35 cellular contexts compared by ENCODE assay signal in the genomic region with DNA sequence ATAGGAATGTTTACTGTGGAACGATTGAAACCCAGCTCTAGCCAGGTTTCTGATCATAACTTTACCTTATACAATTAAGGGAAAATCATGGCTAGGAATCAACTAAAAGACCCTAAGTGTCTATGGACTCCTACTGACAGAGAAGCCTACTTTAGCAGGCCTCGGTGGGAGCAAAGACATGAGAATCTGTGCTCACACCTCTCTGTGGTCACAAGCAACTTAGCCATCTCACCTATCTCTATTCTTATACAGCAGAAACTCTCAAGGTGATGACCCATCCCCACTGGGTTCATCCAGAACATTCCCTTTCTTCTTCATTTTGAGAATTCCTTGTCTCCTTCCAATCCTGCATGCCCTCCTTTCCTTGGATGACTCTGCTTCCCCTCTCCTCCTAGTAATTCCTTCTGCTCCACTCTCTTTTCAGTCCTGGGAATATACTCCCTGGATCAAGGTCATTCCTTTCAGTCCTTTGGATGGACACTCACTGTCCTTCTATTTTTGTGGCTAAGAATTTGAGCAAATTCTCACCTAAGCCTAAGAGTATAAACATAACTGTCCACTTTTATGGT. TPM values are rescaled to one million over a fixed set of nuclear protein-coding genes. Genes with fewer than 3 reads are reported as not detected.
A peak's percentile ranks its signal among the peaks of the same experiment; 100 is the strongest.
DNase-seq lines count a peak whose midpoint lies in the region; ATAC-seq, FAIRE-seq and TF ChIP-seq lines count a peak whose summit lies in the region.
"Had no signal": no experiment of that assay in that cellular context is flagged by ENCODE, and none has a peak within 500 bp of the region (broad histone marks: within the 10 kb centered on the region; RNA-seq: fewer than 3 reads in every experiment).

No MANE protein-coding gene starts in this region.

- H3K9me3 ChIP-seq in DOHH2 (ENCODE audit: control insufficient read depth, insufficient read depth, low read length): no peaks in the 10 kb centered on the region
- no peaks in the 10 kb centered on the region for H3K9me3 ChIP-seq in HCT116 (ENCODE audit: control insufficient read depth in 1 of 2, insufficient read depth in 1 of 2, low read depth in 1 of 2, low read length in 2 of 2)
- H3K9me3 ChIP-seq in GM12878 (replicated peaks; ENCODE audit: control insufficient read depth, insufficient read depth, low read length): no peaks in the 10 kb centered on the region
- H3K9me3 ChIP-seq: neutrophil, sigmoid colon, SJSA1, tibial artery had no signal

- CTCF ChIA-PET in HCT116 (lab: Charles Lee) (no interaction called here), GM12878 (lab: Yijun Ruan, JAX) (interaction anchor here (0.5 to 15.0 kb wide), 3 partner anchors 14 to 35 kb away, joined by 3 to 219 read pairs (median 213); no protein-coding TSS in a partner anchor)

- WGBS in GM12878 (ENCODE audit: insufficient coverage, insufficient replicate concordance, low lambda C conversion rate, missing lambda C conversion rate): 0% methylated on average over 2 of the region's 2 CpGs

- H3F3A ChIP-seq in DOHH2 (ENCODE audit: control insufficient read depth, insufficient read depth): peaks cover 22% of the 10 kb centered on the region

- H3K9me2 ChIP-seq in DOHH2 (replicated peaks; ENCODE audit: control insufficient read depth, low read length) (no peaks in the 10 kb centered on the region), HCT116 (ENCODE audit: insufficient read depth) (no peaks in the 10 kb centered on the region)

- BruUV-seq in HCT116 (replicated peaks; lab: Mats Ljungman, UMichigan): no TSS peak
- no TSS peak for BruUV-seq in GM12878 (replicated peaks; lab: Mats Ljungman, UMichigan)

- H3K9ac ChIP-seq in HCT116 (ENCODE audit: low read length): no peak overlapping the region
- peak overlapping the region; percentile 93 for H3K9ac ChIP-seq in GM12878 (ENCODE audit: control insufficient read depth, insufficient read depth, low read length)

- H3K4me3 Mint-ChIP-seq in naive B cell: peak overlapping the region; percentile 88 to 100 (median 96)
- H3K4me3 Mint-ChIP-seq: activated CD8-positive, alpha-beta T cell treated with anti-CD3 and anti-CD28 coated beads for 36 hours; effector memory CD8-positive, alpha-beta T cell; T-helper 1 cell treated with Interleukin-12 subunit alpha and Interleukin-12 subunit beta and Interleukin-4 antibody, amounts not matched to agents 30 μg/mL and 1 μg/mL, for 36 hours had no signal

- H3K4me1 ChIP-seq in DOHH2 (ENCODE audit: control insufficient read depth, low read length): peaks cover 70% of the 10 kb centered on the region
- peaks cover 14 to 25% of the 10 kb centered on the region in 2 experiments for H3K4me1 ChIP-seq in HCT116 (ENCODE audit: control insufficient read depth in 1 of 2, insufficient read depth in 2 of 2, low read length in 2 of 2)
- peaks cover 24% of the 10 kb centered on the region for H3K4me1 ChIP-seq in GM12878 (ENCODE audit: control insufficient read depth, insufficient read depth, low read length)
- H3K4me1 ChIP-seq: SJSA1 had no signal

- H3K36me3 ChIP-seq in DOHH2 (ENCODE audit: control insufficient read depth, low read length) (peaks cover 88% of the 10 kb centered on the region), HCT116 (ENCODE audit: control insufficient read depth in 1 of 2, insufficient read depth in 2 of 2, low read length in 2 of 2) (no peaks in the 10 kb centered on the region), GM12878 (ENCODE audit: control insufficient read depth in 2 of 2, insufficient read depth in 2 of 2, low read length in 1 of 2) (peaks cover 2 to 14% of the 10 kb centered on the region in 2 experiments; a peak in 3 of 4 replicates)
- H3K36me3 ChIP-seq: neutrophil, sigmoid colon, SJSA1, tibial artery had no signal

- H2AFZ ChIP-seq in HCT116 (ENCODE audit: low read depth, low read length, poor library complexity, severe bottlenecking): no peak overlapping the region
- no peak overlapping the region for H2AFZ ChIP-seq in GM12878 (ENCODE audit: control insufficient read depth, low read depth, low read length)

- peaks cover 72 to 80% (median 76%) of the 10 kb centered on the region in 3 donors for H3K4me1 Mint-ChIP-seq in naive B cell

- H4K20me1 ChIP-seq in DOHH2 (ENCODE audit: control insufficient read depth, insufficient read depth, low read depth, low read length) (peaks cover 13% of the 10 kb centered on the region; the same call in 1 of the 2 replicates), HCT116 (ENCODE audit: insufficient read depth) (no peaks in the 10 kb centered on the region), GM12878 (ENCODE audit: control insufficient read depth, insufficient read depth) (no peaks in the 10 kb centered on the region)

- H3K27ac ChIP-seq in DOHH2 (ENCODE audit: low read depth, low read length): peak overlapping the region; percentile 94
- H3K27ac ChIP-seq in HCT116 (ENCODE audit: low read depth, low read length): no peak overlapping the region
- peak overlapping the region; percentile 98 for H3K27ac ChIP-seq in GM12878 (ENCODE audit: control insufficient read depth, insufficient read depth)
- H3K27ac ChIP-seq: foreskin keratinocyte, neutrophil, sigmoid colon, SJSA1, tibial artery had no signal

- intact Hi-C loops in HCT116 (cut with micrococcal nuclease) (no loop called here), GM12878 (cut with micrococcal nuclease; ENCODE audit: unreplicated experiment) (no loop called here)

- H3K27ac Mint-ChIP-seq in naive B cell: peak overlapping the region; percentile 91 to 99 (median 97)
- H3K27ac Mint-ChIP-seq: activated CD8-positive, alpha-beta T cell treated with anti-CD3 and anti-CD28 coated beads for 36 hours; activated naive CD4-positive, alpha-beta T cell treated with anti-CD3 and anti-CD28 coated beads, Interleukin-2, amount 50 U/mL, for 72 hours; activated T-helper 2 cell treated with anti-CD3 and anti-CD28 coated beads, Interferon-gamma antibody, Interleukin-2, Interleukin-4, amounts not matched to agents 10 μg/mL and 5 μg/mL and 100 μg/mL, durations not matched to agents 14 hours and 24 hours and 36 hours; effector memory CD8-positive, alpha-beta T cell; T-helper 1 cell treated with Interleukin-12 subunit alpha and Interleukin-12 subunit beta and Interleukin-4 antibody, amounts not matched to agents 30 μg/mL and 1 μg/mL, for 36 hours had no signal

- no peak for TF ChIP-seq POLR2A in HCT116 (IDR thresholded peaks at IDR 0.05; ENCODE audit: borderline replicate concordance, extremely low read depth, insufficient read depth, insufficient read length)
- TF ChIP-seq POLR2A in GM12878 (IDR thresholded peaks at IDR 0.05; ENCODE audit: low read depth, low read length): no peak

- H3K4me2 ChIP-seq in DOHH2 (ENCODE audit: low read length): peak overlapping the region; percentile 85
- peak overlapping the region; percentile 70; the same call in 1 of the 2 replicates for H3K4me2 ChIP-seq in HCT116 (ENCODE audit: low read length)
- peak overlapping the region; percentile 85 for H3K4me2 ChIP-seq in GM12878 (ENCODE audit: control insufficient read depth, insufficient read depth)

- POLR2A ChIA-PET in HCT116 (lab: Charles Lee): no interaction called here
- POLR2A ChIA-PET in GM12878 (lab: Charles Lee): interaction anchor here (1.5 to 9.8 kb wide), 5 partner anchors 18 to 39 kb away, joined by 3 to 174 read pairs (median 26); no protein-coding TSS in a partner anchor

- peak overlapping the region; percentile 82 for H3K4me3 ChIP-seq in DOHH2 (ENCODE audit: low read length)
- H3K4me3 ChIP-seq in HCT116 (replicated peaks in 1 of 2; ENCODE audit: low read depth in 1 of 2, low read length in 2 of 2): no peak overlapping the region
- H3K4me3 ChIP-seq in GM12878: peak overlapping the region; percentile 89
- H3K4me3 ChIP-seq: sigmoid colon, SJSA1, tibial artery had no signal

- no peak for DNase-seq in HCT116 (ENCODE audit: low read depth, low spot score)
- DNase-seq in GM12878 (ENCODE audit: low read depth, low spot score): no peak
- no peak for DNase-seq in naive B cell
- no peak for DNase-seq in activated CD8-positive, alpha-beta memory T cell treated with anti-CD3 and anti-CD28 coated beads, Interleukin-2, amount 50 U/mL, for 4 hours
- no peak for DNase-seq in activated CD4-positive, CD25-positive, alpha-beta regulatory T cell (lab: John Stamatoyannopoulos, UW)
- DNase-seq in DMS79 treated with DMSO at 0.1 percent for 48 hours (lab: John Stamatoyannopoulos, UW): no peak
- no peak for DNase-seq in NCI-H1694 (lab: John Stamatoyannopoulos, UW)
- DNase-seq: activated CD4-positive, CD25-positive, alpha-beta regulatory T cell treated with anti-CD3 and anti-CD28 coated beads, Interleukin-2, amount 50 U/mL, for 72 hours; activated CD8-positive, alpha-beta T cell treated with anti-CD3 and anti-CD28 coated beads for 36 hours; aorta; DMS53; effector memory CD8-positive, alpha-beta T cell; foreskin keratinocyte; GDM1; mesenchymal stem cell; NCI-H1092 treated with DMSO at 0.1 percent for 48 hours; NCI-H187 treated with DMSO at 0.1 percent for 48 hours; NCI-H69; RPMI8226; sigmoid colon; stimulated activated CD4-positive, alpha-beta T cell treated with anti-CD3 and anti-CD28 coated beads, Interleukin-15, amount 100 ng/mL, for 24 hours; tibial artery had no signal

- in situ Hi-C loops in GM12878 (cut with MboI): no loop called here

- ATAC-seq in HCT116 (no peak), GM12878 (no peak), naive B cell (ENCODE audit: low read depth in 2 of 2) (no peak)
- ATAC-seq: activated CD8-positive, alpha-beta T cell treated with anti-CD3 and anti-CD28 coated beads for 36 hours; activated naive CD4-positive, alpha-beta T cell treated with anti-CD3 and anti-CD28 coated beads, Interleukin-2, amount 50 U/mL, for 72 hours; effector memory CD8-positive, alpha-beta T cell; esophagus mucosa; foreskin keratinocyte had no signal

- FAIRE-seq in GM12878 (lab: Jason Lieb, UNC): no peak
- FAIRE-seq: colon, H1, TTC549 had no signal

- RAD21 ChIA-PET in HCT116 (lab: Charles Lee; ENCODE audit: low non-redundant PET in 1 of 2, low total read pairs in 2 of 2, uncharacterized antibody in 2 of 2, unreplicated experiment in 2 of 2): no interaction called here
- RAD21 ChIA-PET in GM12878 (lab: Charles Lee; ENCODE audit: unreplicated experiment): interaction anchor here (1.6 to 19.3 kb wide), 5 partner anchors 9 to 39 kb away, joined by 3 to 362 read pairs (median 159); no protein-coding TSS in a partner anchor

- H3K27me3 Mint-ChIP-seq in naive B cell: no peaks in the 10 kb centered on the region

- TF ChIP-seq RAD21 in HCT116 (IDR thresholded peaks at IDR 0.05; ENCODE audit: low read depth): no peak
- no peak for TF ChIP-seq RAD21 in GM12878 (IDR thresholded peaks at IDR 0.05; ENCODE audit: insufficient read depth, low read depth, low read length)

- TF ChIP-seq CTCF in DOHH2 (IDR thresholded peaks at IDR 0.05; ENCODE audit: low read depth, low read length, poor library complexity, severe bottlenecking): no peak
- no peak for TF ChIP-seq CTCF in HCT116 (IDR thresholded peaks at IDR 0.05 in 2 of 3, conservative IDR thresholded peaks at IDR 0.05 in 1 of 3; ENCODE audit: borderline replicate concordance in 1 of 3, insufficient read depth in 1 of 3, low read depth in 2 of 3, low read length in 2 of 3)
- TF ChIP-seq CTCF in GM12878 (IDR thresholded peaks at IDR 0.05 in 2 of 3, conservative IDR thresholded peaks at IDR 0.05 in 1 of 3; ENCODE audit: control insufficient read depth in 2 of 3, extremely low read depth in 1 of 3, insufficient read depth in 1 of 3, low read depth in 3 of 3, low read length in 3 of 3): no peak

- no peak for TF ChIP-seq EP300 in GM12878 (IDR thresholded peaks at IDR 0.05; ENCODE audit: borderline replicate concordance in 1 of 2, control insufficient read depth in 1 of 2, low read depth in 2 of 2, low read length in 2 of 2)

- H3K27me3 ChIP-seq in DOHH2 (ENCODE audit: control insufficient read depth, low read length) (no peaks in the 10 kb centered on the region), HCT116 (ENCODE audit: insufficient read depth, low read length) (no peaks in the 10 kb centered on the region), GM12878 (replicated peaks in 1 of 2; ENCODE audit: control insufficient read depth in 2 of 2, insufficient read depth in 2 of 2, low read length in 1 of 2) (no peaks in the 10 kb centered on the region)
- H3K27me3 ChIP-seq: foreskin keratinocyte, neutrophil, sigmoid colon, tibial artery had no signal

- peaks cover 39 to 49% of the 10 kb centered on the region in 2 donors for H3K36me3 Mint-ChIP-seq in naive B cell
- H3K36me3 Mint-ChIP-seq: activated naive CD4-positive, alpha-beta T cell treated with anti-CD3 and anti-CD28 coated beads, Interleukin-2, amount 50 U/mL, for 72 hours had no signal

- H3K79me2 ChIP-seq in DOHH2 (ENCODE audit: control insufficient read depth, low read length) (peaks cover 89% of the 10 kb centered on the region), HCT116 (ENCODE audit: insufficient read depth, low read length) (no peaks in the 10 kb centered on the region), GM12878 (ENCODE audit: control insufficient read depth, insufficient read depth, low read length) (peaks cover 97% of the 10 kb centered on the region)

- H3K9me3 Mint-ChIP-seq in naive B cell: no peaks in the 10 kb centered on the region
- H3K9me3 Mint-ChIP-seq: activated CD8-positive, alpha-beta T cell treated with anti-CD3 and anti-CD28 coated beads for 36 hours; activated naive CD4-positive, alpha-beta T cell treated with anti-CD3 and anti-CD28 coated beads, Interleukin-2, amount 50 U/mL, for 72 hours; activated T-helper 2 cell treated with anti-CD3 and anti-CD28 coated beads, Interferon-gamma antibody, Interleukin-2, Interleukin-4, amounts not matched to agents 10 μg/mL and 5 μg/mL and 100 μg/mL, durations not matched to agents 14 hours and 24 hours and 36 hours; effector memory CD8-positive, alpha-beta T cell; T-helper 1 cell treated with Interleukin-12 subunit alpha and Interleukin-12 subunit beta and Interleukin-4 antibody, amounts not matched to agents 30 μg/mL and 1 μg/mL, for 36 hours had no signal

- SMC1A ChIA-PET in GM12878 (lab: Charles Lee; ENCODE audit: uncharacterized antibody, unreplicated experiment): interaction anchor here (2.9 to 12.9 kb wide), 6 partner anchors 13 to 38 kb away, joined by 10 to 305 read pairs (median 130); no protein-coding TSS in a partner anchor

RNA-seq across cellular contexts. Expression of a gene that starts 2.9 kb away (rescaled TPM):
- total RNA-seq in HCT116 (2021; ENCODE audit: unreplicated experiment) (0.59 TPM), GM12878 (2014; rRNA removed) (113 and 114 TPM in 2 replicates), GM12878 (2014; rRNA removed; fragmentation: Illumina TruSeq; extraction: Trizol) (121 and 122 TPM in 2 replicates), GM12878 (2021) (103 and 107 TPM in 2 replicates)
- polyA plus RNA-seq in HCT116 (2012): 0.06 and 0.08 TPM in 2 replicates
- 275 and 310 TPM in 2 replicates for total RNA-seq in GM12878 (2013; cell fraction: nucleolus; rRNA removed)
- 81.4 TPM for polyA plus RNA-seq in GM12878 (2011; ENCODE audit: low read depth)
- polyA plus RNA-seq in GM12878 (2011; rRNA removed) (58.9 and 84.8 TPM in 2 replicates), GM12878 (2014; fragmentation: Illumina TruSeq; extraction: Trizol) (156 and 162 TPM in 2 replicates), GM12878 (2014; fragmentation: Nextera tagmentation; extraction: Ambion mirVana) (100 to 1,000 TPM; 165 to 201 TPM), GM12878 (2014; rRNA removed) (75.0 and 79.5 TPM in 2 replicates), GM12878 (2016; fragmentation: Nextera tagmentation; extraction: Ambion mirVana) (100 to 1,000 TPM; 156 to 158 TPM), naive B cell (ENCODE audit: low read depth in 6 of 6) (100 to 1,000 TPM; 152 to 280 (median 196) TPM)
- 43.9 and 56.1 TPM in 2 replicates for polyA plus RNA-seq in GM12878 (2011; cell fraction: cytosol; rRNA removed)
- polyA plus RNA-seq in GM12878 (2011; cell fraction: nucleus; rRNA removed): 198 and 209 TPM in 2 replicates
- 105 and 141 TPM in 2 replicates for polyA plus RNA-seq in GM12878 (2012)
- 60.2 and 69.3 TPM in 2 replicates for polyA minus RNA-seq in GM12878 (2011; rRNA and poly(A)+ RNA removed)
- polyA minus RNA-seq in GM12878 (2011; cell fraction: cytosol; rRNA and poly(A)+ RNA removed): 31.5 and 35.9 TPM in 2 replicates
- 126 and 166 TPM in 2 replicates for polyA minus RNA-seq in GM12878 (2011; cell fraction: nucleus; rRNA and poly(A)+ RNA removed)
- total RNA-seq: A673; activated naive CD4-positive, alpha-beta T cell treated with anti-CD3 and anti-CD28 coated beads, Interleukin-2, amount 50 U/mL, for 72 hours; activated T-helper 2 cell treated with anti-CD3 and anti-CD28 coated beads, Interferon-gamma antibody, Interleukin-2, Interleukin-4, amounts not matched to agents 10 μg/mL and 5 μg/mL and 100 μg/mL, durations not matched to agents 14 hours and 24 hours and 36 hours; foreskin keratinocyte; H1; SJSA1 had no signal
- polyA plus RNA-seq: H1 had no signal

RNA-seq across cellular contexts. Expression of a gene that starts 35.8 kb away (rescaled TPM):
- total RNA-seq in HCT116 (2021; ENCODE audit: unreplicated experiment) (not detected), GM12878 (2014; rRNA removed) (0.06 and 0.11 TPM in 2 replicates), GM12878 (2014; rRNA removed; fragmentation: Illumina TruSeq; extraction: Trizol) (not detected in 2 replicates), GM12878 (2021) (0.10 TPM in 1 of 2 replicates, not detected in the other)
- polyA plus RNA-seq in HCT116 (2012): not detected in 2 replicates
- total RNA-seq in GM12878 (2013; cell fraction: nucleolus; rRNA removed): not detected in 2 replicates
- not detected for polyA plus RNA-seq in GM12878 (2011; ENCODE audit: low read depth)
- polyA plus RNA-seq in GM12878 (2011; rRNA removed) (0.14 TPM in 1 of 2 replicates, not detected in the other), GM12878 (2014; fragmentation: Illumina TruSeq; extraction: Trizol) (0.08 and 0.09 TPM in 2 replicates), GM12878 (2014; fragmentation: Nextera tagmentation; extraction: Ambion mirVana) (under 1 TPM in 1 of 2 experiments, not detected in 1; 0.07 TPM), GM12878 (2014; rRNA removed) (not detected in 2 replicates), GM12878 (2016; fragmentation: Nextera tagmentation; extraction: Ambion mirVana) (under 1 TPM in 1 of 2 experiments, not detected in 1; 0.13 TPM), naive B cell (ENCODE audit: low read depth in 6 of 6) (under 1 TPM in 1 of 6 donors, not detected in 5; 0.21 TPM)
- 0.03 TPM in 1 of 2 replicates, not detected in the other for polyA plus RNA-seq in GM12878 (2011; cell fraction: cytosol; rRNA removed)
- not detected in 2 replicates for polyA plus RNA-seq in GM12878 (2011; cell fraction: nucleus; rRNA removed)
- polyA plus RNA-seq in GM12878 (2012): 0.06 and 0.08 TPM in 2 replicates
- not detected in 2 replicates for polyA minus RNA-seq in GM12878 (2011; rRNA and poly(A)+ RNA removed)
- polyA minus RNA-seq in GM12878 (2011; cell fraction: cytosol; rRNA and poly(A)+ RNA removed): not detected in 2 replicates
- polyA minus RNA-seq in GM12878 (2011; cell fraction: nucleus; rRNA and poly(A)+ RNA removed): not detected in 2 replicates
- total RNA-seq: A673; activated CD8-positive, alpha-beta T cell treated with anti-CD3 and anti-CD28 coated beads for 36 hours; activated T-helper 2 cell treated with anti-CD3 and anti-CD28 coated beads, Interferon-gamma antibody, Interleukin-2, Interleukin-4, amounts not matched to agents 10 μg/mL and 5 μg/mL and 100 μg/mL, durations not matched to agents 14 hours and 24 hours and 36 hours; aorta; esophagus mucosa; foreskin keratinocyte; H1; myocyte; posterior vena cava; sigmoid colon; SJSA1 had no signal
- polyA plus RNA-seq: aorta, foreskin keratinocyte, H1, sigmoid colon had no signal

Comparison
In these comparisons a context has a peak if more than half of its experiments do, and no peak if none do; other contexts are left out.
1. H3K4me3 ChIP-seq: peak in DOHH2 (single experiment) and GM12878 (single experiment); none in HCT116 (0 of 2).
2. RNA of a gene that starts 2.9 kb away (total RNA-seq): 103 to 310 TPM in GM12878; 0.59 TPM in HCT116 (single experiment); every median in the first group is over 10 times any median in the second.
3. Peak in every context shown above with its lines, with median percentiles within 50 percentile points of each other: H3K4me2 ChIP-seq.